16 cellular contexts compared by ENCODE assay signal in genomic region chr1:160410412-160411005, GRCh38. TPM values are rescaled to one million over a fixed set of nuclear protein-coding genes. Genes with fewer than 3 reads are reported as not detected.
DNase-seq lines count a peak whose midpoint lies in the region.
"Had no signal": no experiment of that assay in that cellular context is flagged by ENCODE, and none has a peak within 500 bp of the region (broad histone marks: within the 10 kb centered on the region; RNA-seq: fewer than 3 reads in every experiment).

No MANE protein-coding gene starts in this region.

- no peaks in the 10 kb centered on the region for H3K4me1 Mint-ChIP-seq in activated T-helper 1 cell treated with anti-CD3 and anti-CD28 coated beads, Interleukin-12 subunit alpha, Interleukin-12 subunit beta, Interleukin-2, Interleukin-4 antibody, amounts not matched to agents 30 ng/mL and 10 ng/mL and 1 ng/mL, durations not matched to agents 14 hours and 24 hours and 36 hours (ENCODE audit: low read depth)

- peaks cover 39% of the 10 kb centered on the region for H3K4me1 ChIP-seq in iPS-20b (ENCODE audit: insufficient read depth, low read length)

- H3K4me3 ChIP-seq in iPS-20b (ENCODE audit: low read length) (no peak overlapping the region; the same call in 1 of the 2 replicates), skin epidermis (no peak overlapping the region)

- H3K9ac ChIP-seq in iPS-20b (ENCODE audit: low read depth, low read length) = peak overlapping the region; percentile 67; the same call in 1 of the 2 replicates

- H3K27ac ChIP-seq in iPS-20b (ENCODE audit: low read length) (peak overlapping the region; percentile 48), skin epidermis (peak overlapping the region in 14 of 21 experiments; percentile 15 to 88 (median 76))

- no peaks in the 10 kb centered on the region for H3K27me3 Mint-ChIP-seq in activated T-helper 1 cell treated with anti-CD3 and anti-CD28 coated beads, Interleukin-12 subunit alpha, Interleukin-12 subunit beta, Interleukin-2, Interleukin-4 antibody, amounts not matched to agents 30 ng/mL and 10 ng/mL and 1 ng/mL, durations not matched to agents 14 hours and 24 hours and 36 hours (ENCODE audit: insufficient read depth)
- H3K27me3 Mint-ChIP-seq: activated CD8-positive, alpha-beta T cell treated with anti-CD3 and anti-CD28 coated beads for 36 hours; natural killer cell treated with Interleukin-12 subunit alpha and Interleukin-12 subunit beta and Interleukin-15 and Interleukin-18, amount 100 ng/mL, for 72 hours had no signal

- H3K36me3 ChIP-seq in iPS-20b (ENCODE audit: insufficient read depth, low read depth, low read length) = peaks cover 24% of the 10 kb centered on the region; the same call in 1 of the 2 replicates

- H3K27ac Mint-ChIP-seq in activated T-helper 1 cell treated with anti-CD3 and anti-CD28 coated beads, Interleukin-12 subunit alpha, Interleukin-12 subunit beta, Interleukin-2, Interleukin-4 antibody, amounts not matched to agents 30 ng/mL and 10 ng/mL and 1 ng/mL, durations not matched to agents 14 hours and 24 hours and 36 hours = no peak overlapping the region
- H3K27ac Mint-ChIP-seq: activated CD8-positive, alpha-beta T cell treated with anti-CD3 and anti-CD28 coated beads for 36 hours; natural killer cell treated with Interleukin-12 subunit alpha and Interleukin-12 subunit beta and Interleukin-15 and Interleukin-18, amount 100 ng/mL, for 72 hours; T-helper 1 cell treated with Interleukin-12 subunit alpha and Interleukin-12 subunit beta and Interleukin-4 antibody, amounts not matched to agents 30 μg/mL and 1 μg/mL, for 36 hours had no signal

- no peaks in the 10 kb centered on the region for H3K9me3 Mint-ChIP-seq in activated T-helper 1 cell treated with anti-CD3 and anti-CD28 coated beads, Interleukin-12 subunit alpha, Interleukin-12 subunit beta, Interleukin-2, Interleukin-4 antibody, amounts not matched to agents 30 ng/mL and 10 ng/mL and 1 ng/mL, durations not matched to agents 14 hours and 24 hours and 36 hours
- H3K9me3 Mint-ChIP-seq: activated CD8-positive, alpha-beta T cell treated with anti-CD3 and anti-CD28 coated beads for 36 hours; activated naive CD4-positive, alpha-beta T cell treated with anti-CD3 and anti-CD28 coated beads, Interleukin-2, amount 50 U/mL, for 72 hours; natural killer cell treated with Interleukin-12 subunit alpha and Interleukin-12 subunit beta and Interleukin-15 and Interleukin-18, amount 100 ng/mL, for 72 hours; T-helper 1 cell treated with Interleukin-12 subunit alpha and Interleukin-12 subunit beta and Interleukin-4 antibody, amounts not matched to agents 30 μg/mL and 1 μg/mL, for 36 hours had no signal

- DNase-seq in NCI-H82 (lab: John Stamatoyannopoulos, UW) = peak; percentile 54
- DNase-seq in NCI-H82 treated with DMSO at 0.1 percent for 48 hours (lab: John Stamatoyannopoulos, UW; ENCODE audit: unreplicated experiment) = no peak
- DNase-seq in SK-N-DZ (ENCODE audit: low spot score) = peak; percentile 21
- DNase-seq in NAMALWA (ENCODE audit: low spot score) = no peak
- no peak for DNase-seq in activated CD8-positive, alpha-beta memory T cell treated with anti-CD3 and anti-CD28 coated beads, Interleukin-2, amount 50 U/mL, for 48 hours
- no peak for DNase-seq in activated T-helper 1 cell treated with anti-CD3 and anti-CD28 coated beads, Interleukin-12 subunit alpha, Interleukin-12 subunit beta, Interleukin-2, Interleukin-4 antibody, amounts not matched to agents 30 ng/mL and 10 ng/mL and 1 ng/mL, durations not matched to agents 14 hours and 24 hours and 36 hours (ENCODE audit: low spot score)
- DNase-seq: activated CD8-positive, alpha-beta T cell treated with anti-CD3 and anti-CD28 coated beads for 36 hours; effector CD8-positive, alpha-beta T cell; OCI-M1; stimulated activated naive CD4-positive, alpha-beta T cell had no signal

- H3K4me3 Mint-ChIP-seq in activated T-helper 1 cell treated with anti-CD3 and anti-CD28 coated beads, Interleukin-12 subunit alpha, Interleukin-12 subunit beta, Interleukin-2, Interleukin-4 antibody, amounts not matched to agents 30 ng/mL and 10 ng/mL and 1 ng/mL, durations not matched to agents 14 hours and 24 hours and 36 hours = no peak overlapping the region
- H3K4me3 Mint-ChIP-seq: activated CD8-positive, alpha-beta T cell treated with anti-CD3 and anti-CD28 coated beads for 36 hours; natural killer cell treated with Interleukin-12 subunit alpha and Interleukin-12 subunit beta and Interleukin-15 and Interleukin-18, amount 100 ng/mL, for 72 hours; T-helper 1 cell treated with Interleukin-12 subunit alpha and Interleukin-12 subunit beta and Interleukin-4 antibody, amounts not matched to agents 30 μg/mL and 1 μg/mL, for 36 hours had no signal

- intact Hi-C loops in activated T-helper 1 cell treated with anti-CD3 and anti-CD28 coated beads, Interleukin-12 subunit alpha, Interleukin-12 subunit beta, Interleukin-2, Interleukin-4 antibody, amounts not matched to agents 30 ng/mL and 10 ng/mL and 1 ng/mL, durations not matched to agents 14 hours and 24 hours and 36 hours (cut with micrococcal nuclease) = no loop called here

- no peaks in the 10 kb centered on the region for H3K27me3 ChIP-seq in iPS-20b (ENCODE audit: insufficient read depth, low read length)

- H3K36me3 Mint-ChIP-seq in activated T-helper 1 cell treated with anti-CD3 and anti-CD28 coated beads, Interleukin-12 subunit alpha, Interleukin-12 subunit beta, Interleukin-2, Interleukin-4 antibody, amounts not matched to agents 30 ng/mL and 10 ng/mL and 1 ng/mL, durations not matched to agents 14 hours and 24 hours and 36 hours (ENCODE audit: low read depth) = no peaks in the 10 kb centered on the region
- H3K36me3 Mint-ChIP-seq: activated naive CD4-positive, alpha-beta T cell treated with anti-CD3 and anti-CD28 coated beads, Interleukin-2, amount 50 U/mL, for 72 hours; natural killer cell treated with Interleukin-12 subunit alpha and Interleukin-12 subunit beta and Interleukin-15 and Interleukin-18, amount 100 ng/mL, for 72 hours had no signal

- H3K9me3 ChIP-seq in iPS-20b (ENCODE audit: insufficient read depth, low read depth, low read length) = no peaks in the 10 kb centered on the region

RNA-seq across cellular contexts. Expression of gene VANGL2, which starts 10.1 kb away (rescaled TPM):
- 9.5 and 12.5 TPM in 2 replicates for polyA plus RNA-seq in SK-N-DZ (2014; cell fraction: cytosol; rRNA removed)
- 10.0 and 16.3 TPM in 2 replicates for polyA plus RNA-seq in SK-N-DZ (2014; cell fraction: nucleus; rRNA removed)
- total RNA-seq in activated T-helper 1 cell treated with anti-CD3 and anti-CD28 coated beads, Interleukin-12 subunit alpha, Interleukin-12 subunit beta, Interleukin-2, Interleukin-4 antibody, amounts not matched to agents 30 ng/mL and 10 ng/mL and 1 ng/mL, durations not matched to agents 14 hours and 24 hours and 36 hours = not detected in 2 replicates
- total RNA-seq: natural killer cell treated with Interleukin-12 subunit alpha and Interleukin-12 subunit beta and Interleukin-15 and Interleukin-18, amount 100 ng/mL, for 72 hours had no signal

RNA-seq across cellular contexts. Expression of gene NHLH1, which starts 43.6 kb away (rescaled TPM):
- 0.25 and 0.35 TPM in 2 replicates for polyA plus RNA-seq in SK-N-DZ (2014; cell fraction: cytosol; rRNA removed)
- 0.57 and 1.3 TPM in 2 replicates for polyA plus RNA-seq in SK-N-DZ (2014; cell fraction: nucleus; rRNA removed)
- total RNA-seq in activated T-helper 1 cell treated with anti-CD3 and anti-CD28 coated beads, Interleukin-12 subunit alpha, Interleukin-12 subunit beta, Interleukin-2, Interleukin-4 antibody, amounts not matched to agents 30 ng/mL and 10 ng/mL and 1 ng/mL, durations not matched to agents 14 hours and 24 hours and 36 hours = 0.52 and 0.66 TPM in 2 replicates
- total RNA-seq: Daoy had no signal

Comparison
In these comparisons a context has a peak if more than half of its experiments do, and no peak if none do; other contexts are left out.
1. DNase-seq: peak in NCI-H82 (single experiment) and SK-N-DZ (single experiment); none in NCI-H82 treated with DMSO at 0.1 percent for 48 hours (single experiment), NAMALWA (single experiment), activated CD8-positive, alpha-beta memory T cell treated with anti-CD3 and anti-CD28 coated beads, Interleukin-2, amount 50 U/mL, for 48 hours (single experiment) and activated T-helper 1 cell treated with anti-CD3 and anti-CD28 coated beads, Interleukin-12 subunit alpha, Interleukin-12 subunit beta, Interleukin-2, Interleukin-4 antibody, amounts not matched to agents 30 ng/mL and 10 ng/mL and 1 ng/mL, durations not matched to agents 14 hours and 24 hours and 36 hours (single experiment).